ENCODE assay signal across 1 cellular context in genomic region chr6:104859225-104860146, GRCh38.
A peak's percentile ranks its signal among the peaks of the same experiment; 100 is the strongest.
TF ChIP-seq lines count a peak whose summit lies in the region.

HACE1 (minus strand) TSS chr6:104859919; CDS start chr6:104859642, 277 bp downstream.

TF ChIP-seq in HepG2, 621 proteins besides CTCF, POLR2A, EP300 and RAD21 (continued from another document and continues in another):
- TF ChIP-seq AFF4 (CRISPR knock-in tag; IDR thresholded peaks at IDR 0.05) (no peak), ZNF619 (CRISPR knock-in tag; IDR thresholded peaks at IDR 0.05) (peak; percentile 76; the same call in 1 of the 2 replicates), GATA4 (IDR thresholded peaks at IDR 0.05; ENCODE audit: borderline replicate concordance, low read depth) (peak; percentile 39; the same call in 1 of the 2 replicates), ZNF773 (CRISPR knock-in tag; IDR thresholded peaks at IDR 0.05; ENCODE audit: borderline replicate concordance) (no peak; the same call in 1 of the 2 replicates), JDP2 (CRISPR knock-in tag; IDR thresholded peaks at IDR 0.05; ENCODE audit: borderline replicate concordance) (no peak), ZNF263 (CRISPR knock-in tag; IDR thresholded peaks at IDR 0.05) (peak; percentile 54), DR1 (CRISPR knock-in tag; IDR thresholded peaks at IDR 0.05) (peak; percentile 74), NR2F6 (IDR thresholded peaks at IDR 0.05) (no peak), NR2F6 (CRISPR knock-in tag; IDR thresholded peaks at IDR 0.05) (peak; percentile 47; the same call in 1 of the 2 replicates), REL (CRISPR knock-in tag; conservative IDR thresholded peaks at IDR 0.05) (no peak; the same call in 1 of the 2 replicates), ZNF180 (CRISPR knock-in tag; IDR thresholded peaks at IDR 0.05; ENCODE audit: borderline replicate concordance, low read depth) (no peak), SOX13 (IDR thresholded peaks at IDR 0.05) (no peak; the same call in 1 of the 2 replicates), SOX13 (CRISPR knock-in tag; conservative IDR thresholded peaks at IDR 0.05 in 1 of 2, IDR thresholded peaks at IDR 0.05 in 1 of 2) (peak in 1 of 2 experiments; percentile 39; a peak in 1 of 4 replicates), ZNF639 (CRISPR knock-in tag; conservative IDR thresholded peaks at IDR 0.05) (peak; percentile 51; the same call in 1 of the 2 replicates), SP2 (CRISPR knock-in tag; IDR thresholded peaks at IDR 0.05) (0 out of 2 replicates have a peak, but pooled peaks have one; percentile 37), SMARCE1 (IDR thresholded peaks at IDR 0.05; ENCODE audit: borderline replicate concordance) (no peak), IRF2 (CRISPR knock-in tag; IDR thresholded peaks at IDR 0.05) (peak; percentile 95), MED8 (CRISPR knock-in tag; IDR thresholded peaks at IDR 0.05; ENCODE audit: insufficient replicate concordance) (peak; percentile 72), ZNF747 (CRISPR knock-in tag; IDR thresholded peaks at IDR 0.05; ENCODE audit: borderline replicate concordance) (no peak), ZNF598 (CRISPR knock-in tag; IDR thresholded peaks at IDR 0.05; ENCODE audit: borderline replicate concordance) (peak; percentile 93; the same call in 1 of the 2 replicates), ZNF530 (CRISPR knock-in tag; IDR thresholded peaks at IDR 0.05; ENCODE audit: low read depth) (no peak), CBX2 (IDR thresholded peaks at IDR 0.05; ENCODE audit: low read depth, low read length) (no peak), CBX2 (CRISPR knock-in tag; IDR thresholded peaks at IDR 0.05; ENCODE audit: low read depth) (no peak), ZNF567 (CRISPR knock-in tag; IDR thresholded peaks at IDR 0.05; ENCODE audit: borderline replicate concordance) (peak; percentile 89; the same call in 1 of the 2 replicates), IRX3 (CRISPR knock-in tag; IDR thresholded peaks at IDR 0.05; ENCODE audit: borderline replicate concordance, low read depth) (no peak), GMEB1 (CRISPR knock-in tag; IDR thresholded peaks at IDR 0.05; ENCODE audit: borderline replicate concordance) (peak; percentile 98), ZNF879 (CRISPR knock-in tag; IDR thresholded peaks at IDR 0.05) (0 out of 2 replicates have a peak, but pooled peaks have one; percentile 63), ZNF562 (CRISPR knock-in tag; IDR thresholded peaks at IDR 0.05; ENCODE audit: borderline replicate concordance) (no peak), ZNF143 (CRISPR knock-in tag; IDR thresholded peaks at IDR 0.05) (peak; percentile 98), CREM (IDR thresholded peaks at IDR 0.05) (peak; percentile 52), CREM (CRISPR knock-in tag; IDR thresholded peaks at IDR 0.05) (no peak), ZNF441 (CRISPR knock-in tag; IDR thresholded peaks at IDR 0.05; ENCODE audit: borderline replicate concordance) (0 out of 2 replicates have a peak, but pooled peaks have one; percentile 62), HNRNPK (IDR thresholded peaks at IDR 0.05; ENCODE audit: low read depth, low read length, poor library complexity, severe bottlenecking) (peak; percentile 28), ETV6 (CRISPR knock-in tag; conservative IDR thresholded peaks at IDR 0.05) (peak; percentile 85; the same call in 1 of the 2 replicates), POGZ (CRISPR knock-in tag; IDR thresholded peaks at IDR 0.05) (peak; percentile 85), HOXA5 (CRISPR knock-in tag; IDR thresholded peaks at IDR 0.05) (no peak; the same call in none of the 2 replicates), SNAPC2 (CRISPR knock-in tag; IDR thresholded peaks at IDR 0.05) (no peak), ATF4 (CRISPR knock-in tag; IDR thresholded peaks at IDR 0.05) (peak in 1 of 2 experiments; percentile 50; a peak in 1 of 4 replicates), ZSCAN31 (CRISPR knock-in tag; IDR thresholded peaks at IDR 0.05; ENCODE audit: low read depth) (peak; percentile 77; the same call in 1 of the 2 replicates), ZBTB21 (CRISPR knock-in tag; IDR thresholded peaks at IDR 0.05) (no peak), ZFP1 (CRISPR knock-in tag; IDR thresholded peaks at IDR 0.05) (no peak), ZNF563 (CRISPR knock-in tag; IDR thresholded peaks at IDR 0.05) (peak; percentile 76; the same call in 1 of the 2 replicates), MED13 (CRISPR knock-in tag; IDR thresholded peaks at IDR 0.05) (no peak; the same call in 1 of the 2 replicates), DDIT3 (CRISPR knock-in tag; IDR thresholded peaks at IDR 0.05) (no peak), ZBTB34 (CRISPR knock-in tag; IDR thresholded peaks at IDR 0.05) (no peak), RNF2 (conservative IDR thresholded peaks at IDR 0.05; ENCODE audit: low read depth) (no peak), ZNF549 (CRISPR knock-in tag; IDR thresholded peaks at IDR 0.05) (no peak), MAFK (conservative IDR thresholded peaks at IDR 0.05 in 1 of 2, IDR thresholded peaks at IDR 0.05 in 1 of 2; ENCODE audit: low read length in 2 of 2) (no peak), ZKSCAN1 (IDR thresholded peaks at IDR 0.05; ENCODE audit: low read length) (no peak), PRPF4 (IDR thresholded peaks at IDR 0.05; ENCODE audit: low read depth, low read length, poor library complexity, severe bottlenecking) (no peak), ZNF512 (CRISPR knock-in tag; IDR thresholded peaks at IDR 0.05) (peak; percentile 49; the same call in 1 of the 2 replicates), XRCC5 (optimal IDR thresholded peaks at IDR 0.05; ENCODE audit: low read length) (peak; percentile 58), ZNF543 (CRISPR knock-in tag; IDR thresholded peaks at IDR 0.05) (peak; percentile 9; the same call in 1 of the 2 replicates), KDM5B (CRISPR knock-in tag; IDR thresholded peaks at IDR 0.05; ENCODE audit: borderline replicate concordance) (peak; percentile 96), ZNF431 (CRISPR knock-in tag; IDR thresholded peaks at IDR 0.05; ENCODE audit: borderline replicate concordance, low read depth) (no peak), ATM (IDR thresholded peaks at IDR 0.05; ENCODE audit: borderline replicate concordance) (no peak)
- TF ChIP-seq, protein P1, sequence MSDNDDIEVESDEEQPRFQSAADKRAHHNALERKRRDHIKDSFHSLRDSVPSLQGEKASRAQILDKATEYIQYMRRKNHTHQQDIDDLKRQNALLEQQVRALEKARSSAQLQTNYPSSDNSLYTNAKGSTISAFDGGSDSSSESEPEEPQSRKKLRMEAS (IDR thresholded peaks at IDR 0.05) = peak; percentile 65
- TF ChIP-seq, protein P2, sequence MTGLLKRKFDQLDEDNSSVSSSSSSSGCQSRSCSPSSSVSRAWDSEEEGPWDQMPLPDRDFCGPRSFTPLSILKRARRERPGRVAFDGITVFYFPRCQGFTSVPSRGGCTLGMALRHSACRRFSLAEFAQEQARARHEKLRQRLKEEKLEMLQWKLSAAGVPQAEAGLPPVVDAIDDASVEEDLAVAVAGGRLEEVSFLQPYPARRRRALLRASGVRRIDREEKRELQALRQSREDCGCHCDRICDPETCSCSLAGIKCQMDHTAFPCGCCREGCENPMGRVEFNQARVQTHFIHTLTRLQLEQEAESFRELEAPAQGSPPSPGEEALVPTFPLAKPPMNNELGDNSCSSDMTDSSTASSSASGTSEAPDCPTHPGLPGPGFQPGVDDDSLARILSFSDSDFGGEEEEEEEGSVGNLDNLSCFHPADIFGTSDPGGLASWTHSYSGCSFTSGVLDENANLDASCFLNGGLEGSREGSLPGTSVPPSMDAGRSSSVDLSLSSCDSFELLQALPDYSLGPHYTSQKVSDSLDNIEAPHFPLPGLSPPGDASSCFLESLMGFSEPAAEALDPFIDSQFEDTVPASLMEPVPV (CRISPR knock-in tag; IDR thresholded peaks at IDR 0.05) = peak; percentile 50; the same call in 1 of the 2 replicates
- TF ChIP-seq, protein P3, sequence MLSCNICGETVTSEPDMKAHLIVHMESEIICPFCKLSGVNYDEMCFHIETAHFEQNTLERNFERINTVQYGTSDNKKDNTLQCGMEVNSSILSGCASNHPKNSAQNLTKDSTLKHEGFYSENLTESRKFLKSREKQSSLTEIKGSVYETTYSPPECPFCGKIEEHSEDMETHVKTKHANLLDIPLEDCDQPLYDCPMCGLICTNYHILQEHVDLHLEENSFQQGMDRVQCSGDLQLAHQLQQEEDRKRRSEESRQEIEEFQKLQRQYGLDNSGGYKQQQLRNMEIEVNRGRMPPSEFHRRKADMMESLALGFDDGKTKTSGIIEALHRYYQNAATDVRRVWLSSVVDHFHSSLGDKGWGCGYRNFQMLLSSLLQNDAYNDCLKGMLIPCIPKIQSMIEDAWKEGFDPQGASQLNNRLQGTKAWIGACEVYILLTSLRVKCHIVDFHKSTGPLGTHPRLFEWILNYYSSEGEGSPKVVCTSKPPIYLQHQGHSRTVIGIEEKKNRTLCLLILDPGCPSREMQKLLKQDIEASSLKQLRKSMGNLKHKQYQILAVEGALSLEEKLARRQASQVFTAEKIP (CRISPR knock-in tag; IDR thresholded peaks at IDR 0.05; ENCODE audit: borderline replicate concordance) = no peak
